In the genomic region with DNA sequence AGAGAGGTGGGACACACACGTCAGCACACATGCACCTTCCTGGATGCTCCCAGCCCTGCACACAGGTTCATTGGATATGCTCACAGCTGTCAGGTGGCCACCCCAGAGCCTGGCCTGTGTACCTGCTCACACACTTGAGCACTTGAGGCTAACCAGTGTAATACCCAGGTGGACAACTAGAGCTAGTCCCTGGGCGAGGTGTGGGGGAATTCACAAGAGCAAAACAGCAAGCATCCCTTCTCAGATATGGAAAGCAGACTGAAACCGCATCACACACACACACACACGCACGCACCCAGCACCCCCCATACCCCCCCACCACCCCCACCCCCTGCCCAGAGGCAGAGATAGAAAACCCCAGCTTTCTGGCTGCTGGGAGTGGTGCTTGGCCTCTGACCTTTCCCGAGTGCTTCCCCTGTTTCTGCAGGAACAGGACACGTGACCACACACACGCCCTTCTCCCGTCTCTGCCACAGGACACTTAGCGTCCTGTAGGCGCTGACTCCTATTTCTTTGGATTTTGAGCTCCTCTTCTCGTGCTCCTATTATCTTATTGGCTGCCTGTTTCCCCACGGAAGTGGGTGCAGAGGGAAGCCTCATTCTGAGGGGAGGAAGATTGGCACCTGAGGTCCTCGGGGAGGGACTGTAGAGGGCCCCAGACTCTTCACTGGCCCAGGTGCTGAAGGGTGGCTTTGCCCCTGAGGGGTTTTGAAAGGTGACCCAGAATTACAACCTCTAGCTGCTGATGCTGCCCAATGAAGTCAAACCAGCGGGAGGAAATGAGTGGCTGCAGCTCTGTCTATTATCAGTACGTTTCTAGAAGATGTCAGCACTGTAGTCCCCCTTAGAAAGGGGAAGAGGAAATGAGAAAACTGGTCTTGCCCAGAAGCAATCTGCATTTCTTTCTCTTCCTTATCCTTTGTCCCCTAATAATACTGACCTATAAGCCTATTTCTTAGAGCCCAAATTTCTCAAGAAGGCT, we compare ENCODE assay signal across 8 cellular contexts.
DNase-seq lines count a peak whose midpoint lies in the region; ATAC-seq lines count a peak whose summit lies in the region.

No MANE protein-coding gene starts in this region.

- intact Hi-C loops in naive thymus-derived CD4-positive, alpha-beta T cell (cut with micrococcal nuclease): loop anchor here in 1 of 2 donors (5.0 kb wide), 1 partner anchor 392 kb away; no protein-coding TSS in a partner anchor

- H3K4me1 Mint-ChIP-seq in naive thymus-derived CD4-positive, alpha-beta T cell: peaks cover 23 to 66% (median 33%) of the 10 kb centered on the region in 7 donors

- H3K27me3 Mint-ChIP-seq in naive thymus-derived CD4-positive, alpha-beta T cell: no peaks in the 10 kb centered on the region

- no peaks in the 10 kb centered on the region for H3K9me3 Mint-ChIP-seq in naive thymus-derived CD4-positive, alpha-beta T cell

- H3K9me3 ChIP-seq in naive thymus-derived CD4-positive, alpha-beta T cell (ENCODE audit: control insufficient read depth in 2 of 3, low read length in 3 of 3): no peaks in the 10 kb centered on the region

- CTCF ChIA-PET in naive thymus-derived CD4-positive, alpha-beta T cell (lab: Charles Lee): interaction anchor here (1.8 kb wide), 1 partner anchor 9 kb away, joined by 5 read pairs; no protein-coding TSS in a partner anchor

- H3K27me3 ChIP-seq in naive thymus-derived CD4-positive, alpha-beta T cell (ENCODE audit: control insufficient read depth in 2 of 2, insufficient read depth in 2 of 2, low read length in 2 of 2): no peaks in the 10 kb centered on the region

- POLR2A ChIA-PET in naive thymus-derived CD4-positive, alpha-beta T cell (lab: Charles Lee): no interaction called here

- H3K36me3 Mint-ChIP-seq in naive thymus-derived CD4-positive, alpha-beta T cell: peaks cover 7 to 66% (median 29%) of the 10 kb centered on the region in 5 donors

- peak overlapping the region in 7 of 9 donors; percentile 19 to 85 (median 69) for H3K27ac Mint-ChIP-seq in naive thymus-derived CD4-positive, alpha-beta T cell

- peaks cover 5 to 46% of the 10 kb centered on the region in 2 donors for H3K4me1 ChIP-seq in naive thymus-derived CD4-positive, alpha-beta T cell (ENCODE audit: control insufficient read depth in 2 of 2, insufficient read depth in 2 of 2, low read length in 2 of 2)

- H3K4me3 Mint-ChIP-seq in naive thymus-derived CD4-positive, alpha-beta T cell: no peak overlapping the region

- peak; percentile 61 for DNase-seq in SKM-1 (lab: John Stamatoyannopoulos, UW; ENCODE audit: unreplicated experiment)
- no peak for DNase-seq in naive thymus-derived CD4-positive, alpha-beta T cell
- DNase-seq in DMS 273 treated with DMSO at 0.1 percent for 48 hours (lab: John Stamatoyannopoulos, UW): no peak
- no peak for DNase-seq in HCEC 1CT
- no peak for DNase-seq in activated CD8-positive, alpha-beta memory T cell treated with anti-CD3 and anti-CD28 coated beads, Interleukin-2, amount 50 U/mL, for 4 hours
- DNase-seq in NCI-H1048 (lab: John Stamatoyannopoulos, UW): no peak

- H3K4me3 ChIP-seq in naive thymus-derived CD4-positive, alpha-beta T cell (ENCODE audit: low read length): no peak overlapping the region

- ATAC-seq in GM18873 (IDR thresholded peaks at IDR 0.05; ENCODE audit: low FRiP score, unreplicated experiment): peak; percentile 52
- ATAC-seq in HG02852 (IDR thresholded peaks at IDR 0.05; ENCODE audit: unreplicated experiment): peak; percentile 56
- peak; percentile 46 for ATAC-seq in naive thymus-derived CD4-positive, alpha-beta T cell

- no peak overlapping the region for H3K27ac ChIP-seq in naive thymus-derived CD4-positive, alpha-beta T cell (ENCODE audit: low read depth, low read length)

- H3K36me3 ChIP-seq in naive thymus-derived CD4-positive, alpha-beta T cell (ENCODE audit: control insufficient read depth in 2 of 3, insufficient read depth in 3 of 3, low read length in 3 of 3): peaks cover 0 to 49% (median 6%) of the 10 kb centered on the region in 3 experiments
